In the genomic region with DNA sequence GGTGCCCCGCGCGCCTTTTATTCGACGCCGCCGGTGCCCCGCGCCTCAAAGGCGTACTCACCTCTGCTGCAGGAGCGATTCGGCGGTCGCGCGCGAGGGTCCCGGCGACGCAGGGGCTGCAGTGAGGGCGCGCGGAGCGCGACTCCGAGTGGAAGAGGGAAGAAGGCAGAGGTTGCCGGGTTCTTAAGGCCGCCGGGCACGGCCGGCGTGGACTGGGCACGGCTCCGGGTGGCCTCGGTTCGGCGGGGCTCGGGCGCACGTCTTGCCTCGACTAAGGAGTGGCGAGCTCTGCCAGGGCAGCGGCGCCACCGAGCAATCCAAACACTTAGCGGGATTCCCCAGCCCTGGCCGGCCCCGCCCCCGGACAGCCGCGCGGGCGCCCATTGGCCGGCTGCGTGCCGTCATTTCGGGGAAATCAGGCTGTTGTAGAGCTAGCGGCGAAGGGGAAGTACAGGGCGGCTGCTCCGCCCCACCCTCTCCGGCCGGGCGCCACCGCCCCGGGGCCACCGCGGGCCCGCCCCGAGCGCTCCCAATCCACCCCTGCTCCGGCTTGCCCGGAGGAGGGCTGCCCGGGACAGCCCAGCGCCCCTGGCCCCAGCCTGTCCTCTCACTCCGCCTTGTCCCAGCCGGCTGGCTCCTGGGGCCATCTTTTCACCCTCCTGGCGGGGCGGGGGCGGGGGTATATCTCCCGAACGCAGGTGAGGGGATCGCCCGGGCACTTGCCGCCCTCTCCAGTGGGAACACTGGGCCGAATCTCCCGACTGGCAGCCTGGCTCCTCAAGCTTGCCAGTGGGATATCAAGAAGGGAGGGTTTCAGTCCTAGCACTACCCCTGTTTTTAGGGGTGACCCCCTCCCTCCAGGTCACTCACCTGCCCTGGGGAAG, we compare ENCODE assay signal across 8 cellular contexts. TPM values are rescaled to one million over a fixed set of nuclear protein-coding genes. Genes with fewer than 3 reads are reported as not detected.
A peak's percentile ranks its signal among the peaks of the same experiment; 100 is the strongest.
DNase-seq lines count a peak whose midpoint lies in the region; ATAC-seq and TF ChIP-seq lines count a peak whose summit lies in the region.

A gene with protein sequence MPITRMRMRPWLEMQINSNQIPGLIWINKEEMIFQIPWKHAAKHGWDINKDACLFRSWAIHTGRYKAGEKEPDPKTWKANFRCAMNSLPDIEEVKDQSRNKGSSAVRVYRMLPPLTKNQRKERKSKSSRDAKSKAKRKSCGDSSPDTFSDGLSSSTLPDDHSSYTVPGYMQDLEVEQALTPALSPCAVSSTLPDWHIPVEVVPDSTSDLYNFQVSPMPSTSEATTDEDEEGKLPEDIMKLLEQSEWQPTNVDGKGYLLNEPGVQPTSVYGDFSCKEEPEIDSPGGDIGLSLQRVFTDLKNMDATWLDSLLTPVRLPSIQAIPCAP (minus strand): TSS at position 290 of the 884 bp plus-strand sequence. CDS start 1,295 bp downstream, outside the sequence.

- no peaks in the 10 kb centered on the region for H3K9me3 ChIP-seq in CD4-positive, alpha-beta memory T cell (ENCODE audit: control insufficient read depth in 1 of 2, low read length in 2 of 2)

- POLR2A ChIA-PET in CD4-positive, alpha-beta memory T cell (lab: Charles Lee; ENCODE audit: partially characterized antibody), result interaction anchor here (0.6 to 35.0 kb wide), 32 partner anchors 8 to 561 kb away, joined by 3 to 1580 read pairs (median 8); a partner anchor contains a TSS
- POLR2A ChIA-PET in activated CD4-positive, alpha-beta memory T cell treated with anti-CD3 and anti-CD28 coated beads for 36 hours (lab: Charles Lee), result interaction anchor here (1.0 to 15.2 kb wide), 24 partner anchors 7 to 418 kb away, joined by 3 to 361 read pairs (median 6); a partner anchor contains a TSS

- WGBS in lower leg skin, 2 donors, result 1% methylated on average over 48 to 54 of the region's 87 CpGs

- peak within 1 kb of the TSS; percentile 94 to 97 (median 96) for H3K4me3 Mint-ChIP-seq in CD4-positive, alpha-beta memory T cell
- H3K4me3 Mint-ChIP-seq in activated CD4-positive, alpha-beta memory T cell treated with anti-CD3 and anti-CD28 coated beads for 36 hours, result peak within 1 kb of the TSS; percentile 93

- peak within 1 kb of the TSS; percentile 99 for H3K27ac ChIP-seq in CD4-positive, alpha-beta memory T cell (ENCODE audit: low read depth, low read length)
- H3K27ac ChIP-seq in dorsolateral prefrontal cortex, result peak within 1 kb of the TSS; percentile 58 to 97 (median 92)

- peaks cover 79% of the 10 kb centered on the region for H3K4me1 ChIP-seq in CD4-positive, alpha-beta memory T cell (ENCODE audit: insufficient read depth, low read length)

- ATAC-seq in GM19438 (IDR thresholded peaks at IDR 0.05; ENCODE audit: low read depth, unreplicated experiment) (peak; percentile 75), HG03571 (IDR thresholded peaks at IDR 0.05; ENCODE audit: unreplicated experiment) (peak; percentile 79)

- peak; percentile 97 to 99 (median 99) for DNase-seq in CD4-positive, alpha-beta memory T cell
- peak; percentile 63 for DNase-seq in NCI-H82 treated with DMSO at 0.1 percent for 48 hours (lab: John Stamatoyannopoulos, UW; ENCODE audit: unreplicated experiment)
- DNase-seq in activated CD4-positive, alpha-beta memory T cell treated with anti-CD3 and anti-CD28 coated beads for 36 hours, result peak; percentile 99
- DNase-seq in dorsolateral prefrontal cortex, result peak; percentile 89 to 98 (median 94)
- peak; percentile 95 to 99 for DNase-seq in lower leg skin (ENCODE audit: low spot score in 2 of 2)
- DNase-seq in stimulated activated CD4-positive, alpha-beta T cell treated with anti-CD3 and anti-CD28 coated beads, TNF-alpha, amount 100 ng/mL, for 1 hour (ENCODE audit: low read depth in 3 of 3, low spot score in 1 of 3), result peak; percentile 95 to 99 (median 97)

- peak within 1 kb of the TSS; percentile 93 to 99 (median 99) for H3K27ac Mint-ChIP-seq in CD4-positive, alpha-beta memory T cell
- peak within 1 kb of the TSS; percentile 99 for H3K27ac Mint-ChIP-seq in activated CD4-positive, alpha-beta memory T cell treated with anti-CD3 and anti-CD28 coated beads for 36 hours

- no peaks in the 10 kb centered on the region for H3K27me3 Mint-ChIP-seq in CD4-positive, alpha-beta memory T cell
- no peaks in the 10 kb centered on the region for H3K27me3 Mint-ChIP-seq in activated CD4-positive, alpha-beta memory T cell treated with anti-CD3 and anti-CD28 coated beads for 36 hours

- peaks cover 46 to 83% (median 61%) of the 10 kb centered on the region in 4 donors for H3K4me1 Mint-ChIP-seq in CD4-positive, alpha-beta memory T cell
- H3K4me1 Mint-ChIP-seq in activated CD4-positive, alpha-beta memory T cell treated with anti-CD3 and anti-CD28 coated beads for 36 hours (ENCODE audit: low read depth), result peaks cover 66% of the 10 kb centered on the region

- H3K36me3 Mint-ChIP-seq in CD4-positive, alpha-beta memory T cell, result peaks cover 39 to 52% of the 10 kb centered on the region in 2 donors
- peaks cover 46% of the 10 kb centered on the region for H3K36me3 Mint-ChIP-seq in activated CD4-positive, alpha-beta memory T cell treated with anti-CD3 and anti-CD28 coated beads for 36 hours

- CTCF ChIA-PET in CD4-positive, alpha-beta memory T cell (lab: Charles Lee; ENCODE audit: partially characterized antibody), result interaction anchor here (0.7 to 10.2 kb wide), 22 partner anchors 10 to 256 kb away, joined by 3 to 94 read pairs (median 8); a partner anchor contains a TSS
- CTCF ChIA-PET in activated CD4-positive, alpha-beta memory T cell treated with anti-CD3 and anti-CD28 coated beads for 36 hours (lab: Charles Lee), result interaction anchor here (0.7 to 7.0 kb wide), 16 partner anchors 10 to 253 kb away, joined by 3 to 40 read pairs (median 8); a partner anchor contains a TSS

- TF ChIP-seq CTCF in dorsolateral prefrontal cortex (IDR thresholded peaks at IDR 0.05 in 54 of 56, conservative IDR thresholded peaks at IDR 0.05 in 2 of 56; ENCODE audit: low read depth in 1 of 56, partially characterized antibody in 56 of 56) (peak in 48 of 56 donors; percentile 17 to 66 (median 42)), lower leg skin (IDR thresholded peaks at IDR 0.05) (no peak)

- H3K27me3 ChIP-seq in CD4-positive, alpha-beta memory T cell (ENCODE audit: insufficient read depth, low read length), result no peaks in the 10 kb centered on the region
- no peaks in the 10 kb centered on the region for H3K27me3 ChIP-seq in dorsolateral prefrontal cortex

- peaks cover 0 to 13% (median 0%) of the 10 kb centered on the region in 8 donors for H3K9me3 Mint-ChIP-seq in CD4-positive, alpha-beta memory T cell
- no peaks in the 10 kb centered on the region for H3K9me3 Mint-ChIP-seq in activated CD4-positive, alpha-beta memory T cell treated with anti-CD3 and anti-CD28 coated beads for 36 hours

- intact Hi-C loops in CD4-positive, alpha-beta memory T cell (cut with micrococcal nuclease), result loop anchor here (1.0 to 2.0 kb wide), 5 partner anchors 24 to 79 kb away; no protein-coding TSS in a partner anchor
- intact Hi-C loops in activated CD4-positive, alpha-beta memory T cell treated with anti-CD3 and anti-CD28 coated beads for 36 hours (cut with micrococcal nuclease), result loop anchor here (1.0 to 10.0 kb wide), 3 partner anchors 65 to 946 kb away; a partner anchor contains a TSS
- intact Hi-C loops in dorsolateral prefrontal cortex (cut with DNase I), result loop anchor here (2.0 to 10.0 kb wide), 5 partner anchors 72 to 308 kb away; a partner anchor contains a TSS
- intact Hi-C loops in lower leg skin (cut with DNase I; ENCODE audit: low total_unique reads), result no loop called here

- peak in 1 of 2 donors; percentile 77 for TF ChIP-seq POLR2A in lower leg skin (IDR thresholded peaks at IDR 0.05)

- H3K36me3 ChIP-seq in CD4-positive, alpha-beta memory T cell (ENCODE audit: insufficient read depth, low read length), result peaks cover 37% of the 10 kb centered on the region

- H3K4me3 ChIP-seq in CD4-positive, alpha-beta memory T cell (ENCODE audit: low read length in 2 of 2), result peak within 1 kb of the TSS; percentile 94 to 96
- peak within 1 kb of the TSS; percentile 58 to 92 (median 81) for H3K4me3 ChIP-seq in dorsolateral prefrontal cortex
- peak within 1 kb of the TSS; percentile 67 for H3K4me3 ChIP-seq in lower leg skin (ENCODE audit: low read depth, poor library complexity, severe bottlenecking)

RNA-seq across cellular contexts. Expression of the gene that starts here (rescaled TPM):
- 100 to 1,000 TPM; 192 to 202 TPM for total RNA-seq in CD4-positive, alpha-beta memory T cell
- 100 to 1,000 TPM; 192 to 237 TPM for polyA plus RNA-seq in CD4-positive, alpha-beta memory T cell
- total RNA-seq in activated CD4-positive, alpha-beta memory T cell treated with anti-CD3 and anti-CD28 coated beads for 36 hours, result 100 to 1,000 TPM; 104 to 106 TPM
- total RNA-seq in dorsolateral prefrontal cortex (10 to 100 TPM in 39 of 120 experiments, 1 to 10 TPM in 81; 2.5 to 38.3 (median 8.3) TPM), lower leg skin (10 to 100 TPM in 3 of 4 donors, 1 to 10 TPM in 1; 9.6 to 15.0 (median 14.5) TPM)

Comparison
In these comparisons a context has a peak if more than half of its experiments do, and no peak if none do; other contexts are left out.
1. Peak in every context shown above with its lines: DNase-seq, ATAC-seq, H3K4me3 ChIP-seq and H3K27ac ChIP-seq.
2. CTCF ChIP-seq: peak in dorsolateral prefrontal cortex (48 of 56); none in lower leg skin (0 of 3).